ENCODE assay signal across 13 cellular contexts in genomic region chr1:181763736-181764135, GRCh38.
DNase-seq lines count a peak whose midpoint lies in the region; TF ChIP-seq lines count a peak whose summit lies in the region.
"Had no signal": no experiment of that assay in that cellular context is flagged by ENCODE, and none has a peak within 500 bp of the region (broad histone marks: within the 10 kb centered on the region; RNA-seq: fewer than 3 reads in every experiment).

No MANE protein-coding gene starts in this region.

- H3K27me3 ChIP-seq in tibial nerve: no peaks in the 10 kb centered on the region

- no peak for TF ChIP-seq EP300 in tibial nerve (IDR thresholded peaks at IDR 0.05)

- no peak overlapping the region for H3K4me3 ChIP-seq in epithelial cell of esophagus (ENCODE audit: low read length)
- no peak overlapping the region for H3K4me3 ChIP-seq in tibial nerve

- no peaks in the 10 kb centered on the region for H3K4me1 ChIP-seq in tibial nerve

- CTCF ChIA-PET in RWPE1 (lab: Yijun Ruan, JAX): no interaction called here

- H3K9me3 ChIP-seq in tibial nerve: no peaks in the 10 kb centered on the region

- peak; percentile 49 for DNase-seq in DMS53 (lab: John Stamatoyannopoulos, UW)
- peak; percentile 17 for DNase-seq in RWPE1 (ENCODE audit: low spot score)
- DNase-seq in epithelial cell of esophagus (ENCODE audit: low read depth): peak; percentile 58
- no peak for DNase-seq in OCI-M2 (lab: John Stamatoyannopoulos, UW; ENCODE audit: unreplicated experiment)
- no peak for DNase-seq in tibial nerve (ENCODE audit: low spot score in 2 of 2)
- no peak for DNase-seq in SIG-M5 treated with dmso at 0.1 percent for 504 hours (lab: John Stamatoyannopoulos, UW; ENCODE audit: unreplicated experiment)
- no peak for DNase-seq in MV-4-11 (lab: John Stamatoyannopoulos, UW)
- DNase-seq: C1 segment of cervical spinal cord; CD4-positive, alpha-beta memory T cell; HCEC 1CT; HFFc6; IMR-90 had no signal

- POLR2A ChIA-PET in RWPE1 (lab: Yijun Ruan, JAX; ENCODE audit: low non-redundant PET): no interaction called here

- no peak overlapping the region for H3K27ac ChIP-seq in RWPE1
- H3K27ac ChIP-seq in tibial nerve: no peak overlapping the region
- H3K27ac ChIP-seq: HL-60 had no signal

- H3K36me3 ChIP-seq in tibial nerve: no peaks in the 10 kb centered on the region

- TF ChIP-seq CTCF in RWPE1 (conservative IDR thresholded peaks at IDR 0.05; ENCODE audit: low read depth) (no peak), epithelial cell of esophagus (IDR thresholded peaks at IDR 0.05; ENCODE audit: insufficient read depth, low read depth, low read length, missing control alignments) (no peak), tibial nerve (IDR thresholded peaks at IDR 0.05) (no peak)

- no peak for TF ChIP-seq POLR2A in tibial nerve (IDR thresholded peaks at IDR 0.05)

Comparison
In these comparisons a context has a peak if more than half of its experiments do, and no peak if none do; other contexts are left out.
1. DNase-seq: peak in DMS53 (single experiment), RWPE1 (single experiment) and epithelial cell of esophagus (single experiment); none in OCI-M2 (single experiment), tibial nerve (0 of 2), SIG-M5 treated with dmso at 0.1 percent for 504 hours (single experiment) and MV-4-11 (single experiment).